In genomic region chr10:21519327-21519933, GRCh38 we compare ENCODE assay signal across 9 cellular contexts. TPM values are rescaled to one million over a fixed set of nuclear protein-coding genes. Genes with fewer than 3 reads are reported as not detected.
DNase-seq lines count a peak whose midpoint lies in the region; ATAC-seq and TF ChIP-seq lines count a peak whose summit lies in the region.
"Had no signal": no experiment of that assay in that cellular context is flagged by ENCODE, and none has a peak within 500 bp of the region (broad histone marks: within the 10 kb centered on the region; RNA-seq: fewer than 3 reads in every experiment).

No MANE protein-coding gene starts in this region.

- no peak overlapping the region for H3K27ac Mint-ChIP-seq in activated CD8-positive, alpha-beta memory T cell treated with anti-CD3 and anti-CD28 coated beads, Interleukin-2, amount 10 ng/mL, durations not matched to agents 7 days and 5 days
- H3K27ac Mint-ChIP-seq: stimulated activated memory B cell treated with anti-CD40 and anti-IgM and Interleukin-4, amounts not matched to agents 10 μg/mL and 1 μg/mL and 100 μg/mL, for 72 hours had no signal

- peak overlapping the region; percentile 52 to 59 for H3K9ac ChIP-seq in liver (ENCODE audit: low read depth in 1 of 2, low read length in 2 of 2)

- H3K9me3 Mint-ChIP-seq in activated CD8-positive, alpha-beta memory T cell treated with anti-CD3 and anti-CD28 coated beads, Interleukin-2, amount 10 ng/mL, durations not matched to agents 7 days and 5 days (ENCODE audit: low read depth): no peaks in the 10 kb centered on the region
- H3K9me3 Mint-ChIP-seq: stimulated activated memory B cell treated with anti-CD40 and anti-IgM and Interleukin-4, amounts not matched to agents 10 μg/mL and 1 μg/mL and 100 μg/mL, for 72 hours had no signal

- H3K36me3 ChIP-seq in adrenal gland (replicated peaks in 1 of 2) (no peaks in the 10 kb centered on the region), liver (ENCODE audit: control insufficient read depth in 4 of 4, insufficient read depth in 3 of 4, low read depth in 1 of 4, low read length in 3 of 4) (no peaks in the 10 kb centered on the region), thymus (ENCODE audit: control insufficient read depth, insufficient read depth) (no peaks in the 10 kb centered on the region)

- peak overlapping the region; percentile 78 for H3K4me3 Mint-ChIP-seq in activated CD8-positive, alpha-beta memory T cell treated with anti-CD3 and anti-CD28 coated beads, Interleukin-2, amount 10 ng/mL, durations not matched to agents 7 days and 5 days
- H3K4me3 Mint-ChIP-seq: stimulated activated memory B cell treated with anti-CD40 and anti-IgM and Interleukin-4, amounts not matched to agents 10 μg/mL and 1 μg/mL and 100 μg/mL, for 72 hours had no signal

- intact Hi-C loops in adrenal gland (cut with DNase I): loop anchor here in 1 of 2 donors (5.0 kb wide), 1 partner anchor 213 kb away; no protein-coding TSS in a partner anchor

- no peaks in the 10 kb centered on the region for H3K36me3 Mint-ChIP-seq in activated CD8-positive, alpha-beta memory T cell treated with anti-CD3 and anti-CD28 coated beads, Interleukin-2, amount 10 ng/mL, durations not matched to agents 7 days and 5 days
- H3K36me3 Mint-ChIP-seq: stimulated activated memory B cell treated with anti-CD40 and anti-IgM and Interleukin-4, amounts not matched to agents 10 μg/mL and 1 μg/mL and 100 μg/mL, for 72 hours had no signal

- ATAC-seq in activated CD8-positive, alpha-beta memory T cell treated with anti-CD3 and anti-CD28 coated beads, Interleukin-2, amount 10 ng/mL, durations not matched to agents 7 days and 5 days: no peak
- ATAC-seq in esophagus mucosa: no peak
- ATAC-seq: stimulated activated memory B cell treated with anti-CD40 and anti-IgM and Interleukin-4, amounts not matched to agents 10 μg/mL and 1 μg/mL and 100 μg/mL, for 72 hours had no signal

- TF ChIP-seq RAD21 in liver (IDR thresholded peaks at IDR 0.05): no peak

- no peak for DNase-seq in activated CD8-positive, alpha-beta memory T cell treated with anti-CD3 and anti-CD28 coated beads, Interleukin-2, amount 10 ng/mL, durations not matched to agents 7 days and 5 days
- DNase-seq in activated CD8-positive, alpha-beta memory T cell treated with anti-CD3 and anti-CD28 coated beads, Interleukin-2, amount 50 U/mL, for 48 hours: no peak
- DNase-seq in adrenal gland (no peak), NCI-H1694 treated with DMSO at 0.1 percent for 48 hours (lab: John Stamatoyannopoulos, UW) (no peak), NCI-H2107 treated with DMSO at 0.1 percent for 48 hours (lab: John Stamatoyannopoulos, UW; ENCODE audit: unreplicated experiment) (no peak)

- TF ChIP-seq CTCF in adrenal gland (IDR thresholded peaks at IDR 0.05): no peak
- TF ChIP-seq CTCF in liver (IDR thresholded peaks at IDR 0.05; ENCODE audit: low read depth, low read length, missing input control): no peak

- peaks cover 37% of the 10 kb centered on the region for H3K4me1 Mint-ChIP-seq in activated CD8-positive, alpha-beta memory T cell treated with anti-CD3 and anti-CD28 coated beads, Interleukin-2, amount 10 ng/mL, durations not matched to agents 7 days and 5 days

- H3K9me3 ChIP-seq in adrenal gland (replicated peaks in 1 of 3) (no peaks in the 10 kb centered on the region), liver (ENCODE audit: control insufficient read depth in 4 of 4, low read length in 3 of 4) (no peaks in the 10 kb centered on the region), thymus (ENCODE audit: control insufficient read depth) (no peaks in the 10 kb centered on the region)

- H3K27me3 ChIP-seq in adrenal gland: no peaks in the 10 kb centered on the region
- H3K27me3 ChIP-seq in liver (ENCODE audit: control insufficient read depth in 4 of 4, insufficient read depth in 4 of 4, low read length in 3 of 4): no peaks in the 10 kb centered on the region
- peaks cover 51% of the 10 kb centered on the region for H3K27me3 ChIP-seq in thymus (ENCODE audit: control insufficient read depth, insufficient read depth)

- peaks cover 61% of the 10 kb centered on the region for H3K27me3 Mint-ChIP-seq in activated CD8-positive, alpha-beta memory T cell treated with anti-CD3 and anti-CD28 coated beads, Interleukin-2, amount 10 ng/mL, durations not matched to agents 7 days and 5 days

- no peak for TF ChIP-seq POLR2A in adrenal gland (IDR thresholded peaks at IDR 0.05)

- H3K4me3 ChIP-seq in adrenal gland: peak overlapping the region in 3 of 4 donors; percentile 13 to 70 (median 45)
- H3K4me3 ChIP-seq in liver (ENCODE audit: low read depth in 1 of 3, low read length in 3 of 3): peak overlapping the region; percentile 54 to 84 (median 69)
- peak overlapping the region; percentile 35 for H3K4me3 ChIP-seq in thymus (ENCODE audit: low read length)

- H3K27ac ChIP-seq in adrenal gland (peak overlapping the region; percentile 71 to 90 (median 85)), liver (ENCODE audit: low read depth in 1 of 2, low read length in 2 of 2) (peak overlapping the region; percentile 73 to 77), thymus (ENCODE audit: low read depth) (peak overlapping the region; percentile 18)

- CTCF ChIA-PET in activated CD8-positive, alpha-beta memory T cell treated with anti-CD3 and anti-CD28 coated beads, Interleukin-2, amount 10 ng/mL, durations not matched to agents 7 days and 5 days (lab: Charles Lee): interaction anchor here (1.1 to 1.7 kb wide), 3 partner anchors 13 to 24 kb away, joined by 3 to 30 read pairs (median 8); no protein-coding TSS in a partner anchor

- WGBS in adrenal gland, 4 donors: 4 to 10% (median 6%) methylated on average over 11 of the region's 11 CpGs
- WGBS in liver: 14% methylated on average over 11 of the region's 11 CpGs
- 4% methylated on average over 11 of the region's 11 CpGs for WGBS in thymus

- H3K4me1 ChIP-seq in adrenal gland (replicated peaks in 1 of 2): peaks cover 15 to 35% of the 10 kb centered on the region in 2 donors
- peaks cover 0 to 48% (median 34%) of the 10 kb centered on the region in 4 donors for H3K4me1 ChIP-seq in liver (ENCODE audit: control insufficient read depth in 4 of 4, insufficient read depth in 4 of 4, low read length in 3 of 4)
- H3K4me1 ChIP-seq in thymus (ENCODE audit: control insufficient read depth, insufficient read depth, low read length): peaks cover 20% of the 10 kb centered on the region

TF ChIP-seq in liver, 16 proteins besides CTCF, POLR2A, EP300 and RAD21 (continues in another document):
- TF ChIP-seq REST (IDR thresholded peaks at IDR 0.05) (no peak), HNF4A (conservative IDR thresholded peaks at IDR 0.05) (no peak), ATF3 (IDR thresholded peaks at IDR 0.05) (no peak), TAF1 (conservative IDR thresholded peaks at IDR 0.05) (no peak), HNF4G (IDR thresholded peaks at IDR 0.05) (no peak), JUND (IDR thresholded peaks at IDR 0.05) (no peak), NR2F2 (IDR thresholded peaks at IDR 0.05) (no peak), MAX (IDR thresholded peaks at IDR 0.05) (no peak), GABPA (IDR thresholded peaks at IDR 0.05 in 1 of 2, conservative IDR thresholded peaks at IDR 0.05 in 1 of 2) (no peak), EGR1 (IDR thresholded peaks at IDR 0.05; ENCODE audit: low read depth in 2 of 2) (no peak)

RNA-seq across cellular contexts. Expression of gene SKIDA1, which starts 6.1 kb away (rescaled TPM):
- total RNA-seq in activated CD8-positive, alpha-beta memory T cell treated with anti-CD3 and anti-CD28 coated beads, Interleukin-2, amount 10 ng/mL, durations not matched to agents 7 days and 5 days: under 1 TPM; 0.26 to 0.29 TPM
- total RNA-seq in adrenal gland: 1 to 10 TPM in 7 of 8 donors, under 1 TPM in 1; 0.78 to 3.5 (median 2.6) TPM
- polyA plus RNA-seq in adrenal gland: 1 to 10 TPM in 2 of 3 donors, under 1 TPM in 1; 0.64 to 2.3 (median 1.6) TPM
- 1 to 10 TPM; 2.3 to 2.6 TPM for total RNA-seq in liver
- polyA plus RNA-seq in liver: under 1 TPM; 0.63 to 0.84 TPM
- polyA plus RNA-seq in thymus: 0.73 TPM
- total RNA-seq in esophagus mucosa: 0.44 TPM

RNA-seq across cellular contexts. Expression of gene MLLT10, which starts 14.6 kb away (rescaled TPM):
- 10 to 100 TPM; 42.2 to 65.2 TPM for total RNA-seq in activated CD8-positive, alpha-beta memory T cell treated with anti-CD3 and anti-CD28 coated beads, Interleukin-2, amount 10 ng/mL, durations not matched to agents 7 days and 5 days
- total RNA-seq in adrenal gland (10 to 100 TPM; 16.7 to 48.1 (median 26.8) TPM), liver (10 to 100 TPM; 31.4 to 47.4 TPM), esophagus mucosa (31.0 TPM)
- polyA plus RNA-seq in adrenal gland (10 to 100 TPM; 15.8 to 30.2 (median 29.3) TPM), liver (10 to 100 TPM; 11.9 to 13.9 TPM), thymus (23.0 TPM)

Comparison
In these comparisons a context has a peak if more than half of its experiments do, and no peak if none do; other contexts are left out.
1. H3K27ac ChIP-seq: peak in every context shown above with its lines; median percentile 85 in adrenal gland; 75 in liver; 18 in thymus.